ENCODE assay signal across 8 cellular contexts in the genomic region with DNA sequence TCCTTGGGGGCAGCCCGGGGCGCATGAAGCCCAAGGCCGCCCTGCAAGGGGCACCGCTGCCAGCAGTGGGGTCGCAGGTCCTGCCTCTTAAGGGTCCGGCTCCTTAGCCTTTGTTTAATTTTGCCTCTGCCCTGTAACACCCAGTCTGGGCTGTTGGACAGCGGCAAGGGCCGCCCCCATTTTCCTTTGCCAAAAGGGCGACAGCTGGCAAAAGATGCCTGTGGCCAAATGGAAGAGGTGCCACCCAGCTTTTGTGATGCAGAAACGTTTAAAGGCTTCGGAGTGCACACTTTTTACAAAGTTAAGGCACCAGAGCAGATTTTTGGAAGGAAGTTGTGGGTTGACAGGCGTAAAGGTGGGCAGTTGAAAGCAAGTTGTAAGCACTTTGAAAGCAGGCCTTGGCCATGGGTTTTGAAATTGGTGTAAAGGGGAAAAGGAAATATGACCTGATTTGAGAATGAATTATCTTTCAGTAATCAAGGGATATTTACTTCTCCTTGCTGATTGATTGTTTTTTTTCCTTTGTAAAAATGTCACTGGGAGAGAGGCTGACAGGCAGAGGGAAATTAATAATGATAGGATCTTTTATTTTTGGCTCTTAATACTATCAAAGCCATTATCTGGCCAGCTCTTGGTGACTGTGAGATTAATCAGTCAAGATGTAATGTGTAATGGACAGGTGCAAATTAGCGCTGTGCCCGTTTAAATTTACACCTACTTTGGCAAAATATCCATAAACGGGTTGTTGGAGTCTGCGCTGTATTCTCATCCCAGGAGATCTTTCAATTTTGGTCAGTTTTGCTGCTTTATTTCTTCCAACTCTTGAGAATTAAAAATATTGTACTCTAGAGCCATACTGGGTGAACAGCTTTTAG. TPM values are rescaled to one million over a fixed set of nuclear protein-coding genes. Genes with fewer than 3 reads are reported as not detected.
A peak's percentile ranks its signal among the peaks of the same experiment; 100 is the strongest.
DNase-seq lines count a peak whose midpoint lies in the region; ATAC-seq and TF ChIP-seq lines count a peak whose summit lies in the region.

No MANE protein-coding gene starts in this region.

- peak overlapping the region; percentile 72 for H3K4me3 ChIP-seq in AG04450 (ENCODE audit: low read depth, low read length)

- no peak overlapping the region for H3K27ac ChIP-seq in AG04450 (ENCODE audit: low read depth, low read length)
- H3K27ac ChIP-seq in substantia nigra (ENCODE audit: low read depth, low read length, poor library complexity, severe bottlenecking), result peak overlapping the region; percentile 89

- H3K9me3 ChIP-seq in AG04450 (ENCODE audit: control insufficient read depth, insufficient read depth, low read length), result no peaks in the 10 kb centered on the region

- no peaks in the 10 kb centered on the region for H3K27me3 ChIP-seq in AG04450 (ENCODE audit: control insufficient read depth, insufficient read depth, low read length)

- DNase-seq in AG04450 (ENCODE audit: low read depth, low spot score), result no peak
- DNase-seq in NCI-H524 treated with DMSO at 0.1 percent for 48 hours (lab: John Stamatoyannopoulos, UW), result peak; percentile 39
- DNase-seq in activated T-cell treated with anti-CD3 and anti-CD28 coated beads for 48 hours (ENCODE audit: low read depth), result peak; percentile 18
- DNase-seq in fibroblast of gingiva (ENCODE audit: low read depth), result peak; percentile 28
- DNase-seq in naive B cell, result peak; percentile 42
- DNase-seq in substantia nigra (lab: John Stamatoyannopoulos, UW), result peak in 38 of 49 donors; percentile 9 to 78 (median 37)

- peak overlapping the region in 5 of 6 donors; percentile 78 to 96 (median 94) for H3K27ac Mint-ChIP-seq in naive B cell

- no peaks in the 10 kb centered on the region for H3K36me3 Mint-ChIP-seq in naive B cell

- peak overlapping the region in 6 of 8 donors; percentile 84 to 98 (median 92) for H3K4me3 Mint-ChIP-seq in naive B cell

- POLR2A ChIA-PET in AG04450 (lab: Yijun Ruan, JAX), result no interaction called here

- no peaks in the 10 kb centered on the region for H3K27me3 Mint-ChIP-seq in naive B cell

- ATAC-seq in GM18873 (IDR thresholded peaks at IDR 0.05; ENCODE audit: low FRiP score, unreplicated experiment) (peak; percentile 16), HG03342 (IDR thresholded peaks at IDR 0.05; ENCODE audit: unreplicated experiment) (peak; percentile 17), naive B cell (ENCODE audit: low read depth in 2 of 2) (peak; percentile 11 to 19)

- CTCF ChIA-PET in AG04450 (lab: Charles Lee), result interaction anchor here (1.2 kb wide), 1 partner anchor 146 kb away, joined by 3 read pairs; no protein-coding TSS in a partner anchor

- H3K9me3 Mint-ChIP-seq in naive B cell, result no peaks in the 10 kb centered on the region

- peaks cover 38 to 55% (median 46%) of the 10 kb centered on the region in 3 donors for H3K4me1 Mint-ChIP-seq in naive B cell

- TF ChIP-seq CTCF in AG04450 (IDR thresholded peaks at IDR 0.05; ENCODE audit: low read depth, low read length), result no peak

RNA-seq across cellular contexts. Expression of a gene that starts 1.2 kb away (rescaled TPM):
- 7.9 and 14.0 TPM in 2 replicates for polyA plus RNA-seq in AG04450 (2011; rRNA removed)
- polyA minus RNA-seq in AG04450 (2011; rRNA and poly(A)+ RNA removed), result 5.4 and 8.9 TPM in 2 replicates
- polyA plus RNA-seq in naive B cell (ENCODE audit: low read depth in 6 of 6), result 10 to 100 TPM; 12.7 to 18.4 (median 14.8) TPM
